ENCODE assay signal across 8 cellular contexts in the genomic region with DNA sequence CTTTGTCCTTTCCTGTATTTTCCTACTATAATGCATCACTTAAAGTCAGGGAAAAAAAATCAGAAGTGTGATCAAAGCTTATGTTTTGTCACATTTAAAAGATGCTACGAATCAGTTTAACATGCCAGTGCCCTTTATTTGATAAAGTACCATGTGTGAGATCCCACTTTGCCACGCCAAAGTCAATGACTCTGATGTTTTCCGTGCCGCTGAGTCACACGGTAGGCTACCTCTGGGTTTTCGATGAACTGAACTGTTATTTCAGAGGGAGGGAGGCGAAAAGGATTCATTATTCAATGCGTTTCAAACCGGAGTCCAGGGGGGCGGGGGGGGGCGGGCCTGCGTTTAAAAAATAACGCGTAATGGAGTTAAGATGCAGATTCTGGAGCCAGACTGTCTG.
DNase-seq lines count a peak whose midpoint lies in the region; ATAC-seq, FAIRE-seq and TF ChIP-seq lines count a peak whose summit lies in the region.

No MANE protein-coding gene starts in this region.

- H3K4me1 Mint-ChIP-seq in astrocyte (ENCODE audit: low read depth, unreplicated experiment) (peaks cover 4% of the 10 kb centered on the region), memory B cell (peaks cover 12% of the 10 kb centered on the region)

- H3K27ac ChIP-seq in astrocyte (ENCODE audit: low read depth, low read length) (peak overlapping the region; percentile 69), aorta (ENCODE audit: low read depth in 1 of 2, low read length in 2 of 2) (peak overlapping the region in 1 of 2 donors; percentile 31)

- peak overlapping the region; percentile 91 for H3K4me2 ChIP-seq in astrocyte (ENCODE audit: low read length)

- H3K36me3 ChIP-seq in astrocyte (ENCODE audit: insufficient read depth, low read length), result no peaks in the 10 kb centered on the region
- H3K36me3 ChIP-seq in aorta (ENCODE audit: control insufficient read depth in 1 of 2, insufficient read depth in 2 of 2, low read length in 1 of 2), result no peaks in the 10 kb centered on the region

- H3K9me3 Mint-ChIP-seq in astrocyte (ENCODE audit: unreplicated experiment) (peaks cover 8% of the 10 kb centered on the region), memory B cell (no peaks in the 10 kb centered on the region)

- intact Hi-C loops in aorta (cut with DNase I), result no loop called here

- WGBS in aorta, 2 donors, result 2 to 3% methylated on average over 14 of the region's 14 CpGs

- peak overlapping the region; percentile 95 for H2AFZ ChIP-seq in astrocyte (ENCODE audit: low read depth, low read length)

- no peaks in the 10 kb centered on the region for H3K79me2 ChIP-seq in astrocyte (ENCODE audit: insufficient read depth, low read length)

- no peak for TF ChIP-seq CTCF in astrocyte (IDR thresholded peaks at IDR 0.05; ENCODE audit: insufficient read depth, low read depth, low read length)

- H3K4me3 Mint-ChIP-seq in astrocyte (ENCODE audit: unreplicated experiment), result peak overlapping the region; percentile 73
- H3K4me3 Mint-ChIP-seq in memory B cell, result peak overlapping the region; percentile 86

- H3K9me3 ChIP-seq in astrocyte (ENCODE audit: insufficient read depth, low read depth, low read length), result no peaks in the 10 kb centered on the region
- H3K9me3 ChIP-seq in aorta (ENCODE audit: control insufficient read depth, low read length), result no peaks in the 10 kb centered on the region

- H3K27me3 Mint-ChIP-seq in astrocyte (ENCODE audit: low read depth, unreplicated experiment) (peaks cover 5% of the 10 kb centered on the region), memory B cell (peaks cover 4% of the 10 kb centered on the region)

- peaks cover 6% of the 10 kb centered on the region for H3K36me3 Mint-ChIP-seq in astrocyte (ENCODE audit: low read depth, unreplicated experiment)
- H3K36me3 Mint-ChIP-seq in memory B cell, result no peaks in the 10 kb centered on the region

- H3K4me1 ChIP-seq in astrocyte (ENCODE audit: insufficient read depth, low read length), result peaks cover 14% of the 10 kb centered on the region
- no peaks in the 10 kb centered on the region for H3K4me1 ChIP-seq in aorta (ENCODE audit: control insufficient read depth in 1 of 2, insufficient read depth in 2 of 2, low read length in 2 of 2)

- FAIRE-seq in astrocyte (lab: Jason Lieb, UNC), result no peak

- H3K27ac Mint-ChIP-seq in astrocyte (ENCODE audit: unreplicated experiment), result no peak overlapping the region
- peak overlapping the region; percentile 80 for H3K27ac Mint-ChIP-seq in memory B cell

- H3K27me3 ChIP-seq in astrocyte (ENCODE audit: insufficient read depth, low read length) (no peaks in the 10 kb centered on the region), aorta (ENCODE audit: control insufficient read depth in 1 of 2, insufficient read depth in 2 of 2, low read length in 1 of 2) (no peaks in the 10 kb centered on the region)

- H3K4me3 ChIP-seq in astrocyte (ENCODE audit: insufficient read depth, low read depth, low read length) (peak overlapping the region; percentile 69), aorta (ENCODE audit: low read length in 2 of 2) (peak overlapping the region; percentile 21 to 54)

- peak; percentile 10 for DNase-seq in stimulated activated CD4-positive, alpha-beta T cell treated with anti-CD3 and anti-CD28 coated beads, Interleukin-12 subunit alpha, Interleukin-12 subunit beta, amount 100 ng/mL, for 4 hours
- no peak for DNase-seq in stimulated activated CD4-positive, alpha-beta T cell treated with anti-CD3 and anti-CD28 coated beads, Interleukin-4, amount 100 ng/mL, for 24 hours
- DNase-seq in astrocyte (ENCODE audit: low read depth), result peak; percentile 20
- no peak for DNase-seq in memory B cell (ENCODE audit: low spot score in 2 of 2)
- DNase-seq in aorta, result no peak
- DNase-seq in NCI-H2171 (lab: John Stamatoyannopoulos, UW), result no peak

- ATAC-seq in memory B cell (ENCODE audit: low read depth) (no peak), aorta (ENCODE audit: low FRiP score) (no peak), HG02642 (IDR thresholded peaks at IDR 0.05; ENCODE audit: poor library complexity, unreplicated experiment) (no peak), GM21360 (IDR thresholded peaks at IDR 0.05; ENCODE audit: unreplicated experiment) (no peak)

- H3K9ac ChIP-seq in astrocyte (ENCODE audit: low read length), result peak overlapping the region; percentile 79

- H4K20me1 ChIP-seq in astrocyte (ENCODE audit: insufficient read depth, low read length), result no peaks in the 10 kb centered on the region

Comparison
In these comparisons a context has a peak if more than half of its experiments do, and no peak if none do; other contexts are left out.
1. DNase-seq: peak in stimulated activated CD4-positive, alpha-beta T cell treated with anti-CD3 and anti-CD28 coated beads, Interleukin-12 subunit alpha, Interleukin-12 subunit beta, amount 100 ng/mL, for 4 hours (single experiment) and astrocyte (single experiment); none in stimulated activated CD4-positive, alpha-beta T cell treated with anti-CD3 and anti-CD28 coated beads, Interleukin-4, amount 100 ng/mL, for 24 hours (single experiment), memory B cell (0 of 2), aorta (0 of 2) and NCI-H2171 (single experiment).